Comparison of ENCODE assay signal across 15 cellular contexts in genomic region chr2:236214331-236214995, GRCh38. TPM values are rescaled to one million over a fixed set of nuclear protein-coding genes. Genes with fewer than 3 reads are reported as not detected.
A peak's percentile ranks its signal among the peaks of the same experiment; 100 is the strongest.
DNase-seq lines count a peak whose midpoint lies in the region; ATAC-seq, FAIRE-seq and TF ChIP-seq lines count a peak whose summit lies in the region.
"Had no signal": no experiment of that assay in that cellular context is flagged by ENCODE, and none has a peak within 500 bp of the region (broad histone marks: within the 10 kb centered on the region; RNA-seq: fewer than 3 reads in every experiment).

No MANE protein-coding gene starts in this region.

- peaks cover 13% of the 10 kb centered on the region for H3K4me1 Mint-ChIP-seq in GM23338
- peaks cover 5% of the 10 kb centered on the region for H3K4me1 Mint-ChIP-seq in astrocyte (ENCODE audit: low read depth, unreplicated experiment)
- H3K4me1 Mint-ChIP-seq: CD4-positive, CD25-positive, alpha-beta regulatory T cell had no signal

- H3K27me3 ChIP-seq in GM23338 (ENCODE audit: insufficient read depth) (no peaks in the 10 kb centered on the region), astrocyte (ENCODE audit: insufficient read depth, low read length) (peaks cover 8% of the 10 kb centered on the region), neuronal stem cell (ENCODE audit: control insufficient read depth in 3 of 3, insufficient read depth in 3 of 3, low read depth in 1 of 3, low read length in 3 of 3) (no peaks in the 10 kb centered on the region), testis (no peaks in the 10 kb centered on the region)

- H2AK5ac ChIP-seq in neuronal stem cell (ENCODE audit: low read depth, low read length) = no peak overlapping the region

- peaks cover 19% of the 10 kb centered on the region for H3K27me3 Mint-ChIP-seq in GM23338 (ENCODE audit: insufficient read depth, low read depth, poor library complexity)
- H3K27me3 Mint-ChIP-seq in astrocyte (ENCODE audit: low read depth, unreplicated experiment) = peaks cover 22% of the 10 kb centered on the region

- H2AFZ ChIP-seq in GM23338 (peak overlapping the region; percentile 63; the same call in 1 of the 2 replicates), astrocyte (ENCODE audit: low read depth, low read length) (peak overlapping the region; percentile 56), neuronal stem cell (ENCODE audit: low read length) (no peak overlapping the region)

- H2BK15ac ChIP-seq in neuronal stem cell (ENCODE audit: low read length) = no peak overlapping the region

- no peak overlapping the region for H3K14ac ChIP-seq in neuronal stem cell (ENCODE audit: low read length)

- no peak overlapping the region for H3K9ac ChIP-seq in astrocyte (ENCODE audit: low read length)
- H3K9ac ChIP-seq in neuronal stem cell (ENCODE audit: low read depth, low read length, poor library complexity) = peak overlapping the region; percentile 73
- H3K9ac ChIP-seq: BLaER1 treated with 17β-estradiol and CSF1 and Interleukin-3, amounts not matched to agents 10 nM and 100 nM had no signal

- intact Hi-C loops in testis (cut with DNase I; ENCODE audit: low total_unique reads) = no loop called here

- no peak overlapping the region for H2BK120ac ChIP-seq in neuronal stem cell (ENCODE audit: low read depth, low read length)

- no peak overlapping the region for H3K4ac ChIP-seq in neuronal stem cell (ENCODE audit: low read length)

- no peaks in the 10 kb centered on the region for H3K79me1 ChIP-seq in neuronal stem cell (ENCODE audit: low read depth, low read length)

- H3K4me1 ChIP-seq in GM23338 (ENCODE audit: insufficient read depth) = no peaks in the 10 kb centered on the region
- H3K4me1 ChIP-seq in astrocyte (ENCODE audit: insufficient read depth, low read length) = no peaks in the 10 kb centered on the region
- H3K4me1 ChIP-seq in neuronal stem cell (ENCODE audit: control insufficient read depth in 2 of 2, insufficient read depth in 1 of 2, low read depth in 1 of 2, low read length in 2 of 2) = peaks cover 0 to 16% of the 10 kb centered on the region in 2 donors
- H3K4me1 ChIP-seq in testis = no peaks in the 10 kb centered on the region

- no peaks in the 10 kb centered on the region for H3F3A ChIP-seq in GM23338 (replicated peaks; ENCODE audit: low read depth)

- H3K4me3 Mint-ChIP-seq in GM23338 (no peak overlapping the region), astrocyte (ENCODE audit: unreplicated experiment) (no peak overlapping the region)
- H3K4me3 Mint-ChIP-seq: CD4-positive, CD25-positive, alpha-beta regulatory T cell had no signal

- no peak overlapping the region for H4K8ac ChIP-seq in neuronal stem cell (ENCODE audit: low read depth, low read length)

- H3K27ac ChIP-seq in GM23338 (ENCODE audit: low read depth) (no peak overlapping the region), astrocyte (ENCODE audit: low read depth, low read length) (no peak overlapping the region), neuronal stem cell (replicated peaks; ENCODE audit: low read length) (no peak overlapping the region), testis (no peak overlapping the region)
- H3K27ac ChIP-seq: BLaER1 treated with 17β-estradiol and CSF1 and Interleukin-3, amounts not matched to agents 10 nM and 100 nM had no signal

- no peak for FAIRE-seq in astrocyte (lab: Jason Lieb, UNC)

- H3K18ac ChIP-seq in neuronal stem cell (ENCODE audit: low read length) = no peak overlapping the region

- no peaks in the 10 kb centered on the region for H3K79me2 ChIP-seq in GM23338 (replicated peaks; ENCODE audit: insufficient read depth)
- H3K79me2 ChIP-seq in astrocyte (ENCODE audit: insufficient read depth, low read length) = no peaks in the 10 kb centered on the region

- H3K4me3 ChIP-seq in GM23338 (no peak overlapping the region), astrocyte (ENCODE audit: insufficient read depth, low read depth, low read length) (no peak overlapping the region), neuronal stem cell (ENCODE audit: low read length in 2 of 2) (no peak overlapping the region), testis (peak overlapping the region; percentile 21 to 41)
- H3K4me3 ChIP-seq: BLaER1 treated with 17β-estradiol and CSF1 and Interleukin-3, amounts not matched to agents 10 nM and 100 nM had no signal

- no peak overlapping the region for H2BK12ac ChIP-seq in neuronal stem cell (ENCODE audit: low read length)

- H3K27ac Mint-ChIP-seq in GM23338 (no peak overlapping the region), astrocyte (ENCODE audit: unreplicated experiment) (no peak overlapping the region)
- H3K27ac Mint-ChIP-seq: CD4-positive, CD25-positive, alpha-beta regulatory T cell had no signal

- H3K36me3 Mint-ChIP-seq in GM23338 (ENCODE audit: low read depth) = no peaks in the 10 kb centered on the region; the same call in 2 of the 3 replicates
- no peaks in the 10 kb centered on the region for H3K36me3 Mint-ChIP-seq in astrocyte (ENCODE audit: low read depth, unreplicated experiment)
- H3K36me3 Mint-ChIP-seq: CD4-positive, CD25-positive, alpha-beta regulatory T cell had no signal

- H3K36me3 ChIP-seq in GM23338 (ENCODE audit: insufficient read depth) (no peaks in the 10 kb centered on the region), astrocyte (ENCODE audit: insufficient read depth, low read length) (no peaks in the 10 kb centered on the region), neuronal stem cell (replicated peaks in 1 of 2; ENCODE audit: control insufficient read depth in 2 of 2, insufficient read depth in 2 of 2, low read length in 2 of 2) (no peaks in the 10 kb centered on the region), testis (ENCODE audit: low read depth, missing control alignments) (no peaks in the 10 kb centered on the region)
- H3K36me3 ChIP-seq: BLaER1 treated with 17β-estradiol and CSF1 and Interleukin-3, amounts not matched to agents 10 nM and 100 nM had no signal

- no peak overlapping the region for H3K4me2 ChIP-seq in GM23338
- peak overlapping the region; percentile 33 for H3K4me2 ChIP-seq in astrocyte (ENCODE audit: low read length)
- no peak overlapping the region for H3K4me2 ChIP-seq in neuronal stem cell (ENCODE audit: insufficient read depth, low read length, poor library complexity, severe bottlenecking)

- TF ChIP-seq CTCF in GM23338 (conservative IDR thresholded peaks at IDR 0.05; ENCODE audit: low read depth in 2 of 2) = no peak
- TF ChIP-seq CTCF in astrocyte (IDR thresholded peaks at IDR 0.05; ENCODE audit: insufficient read depth, low read depth, low read length) = no peak
- TF ChIP-seq CTCF in testis (IDR thresholded peaks at IDR 0.05) = no peak

- no peak overlapping the region for H4K91ac ChIP-seq in neuronal stem cell (ENCODE audit: low read depth, low read length, poor library complexity)

- no peak for DNase-seq in GM23338 (ENCODE audit: low spot score)
- no peak for DNase-seq in astrocyte (ENCODE audit: low read depth)
- DNase-seq in neuronal stem cell (ENCODE audit: low spot score) = no peak
- DNase-seq in testis = peak; percentile 35
- DNase-seq in DMS153 treated with DMSO at 0.1 percent for 48 hours (lab: John Stamatoyannopoulos, UW; ENCODE audit: unreplicated experiment) = no peak
- DNase-seq: 8988T; AML-193; CD4-positive, CD25-positive, alpha-beta regulatory T cell; GOT3; HCEC 1CT had no signal

- H3K9me3 Mint-ChIP-seq in GM23338 (no peaks in the 10 kb centered on the region), astrocyte (ENCODE audit: unreplicated experiment) (no peaks in the 10 kb centered on the region)

- H3K9me2 ChIP-seq in GM23338 (ENCODE audit: insufficient read depth) = no peaks in the 10 kb centered on the region

- no CpG with 5 or more reads among the region's 95 CpGs for WGBS in neuronal stem cell (ENCODE audit: extremely low coverage in 2 of 2, insufficient read length in 2 of 2, insufficient replicate concordance in 1 of 2), 2 donors
- 44 to 63% methylated on average over 17 to 67 of the region's 95 CpGs for WGBS in testis, 2 donors

- ATAC-seq in GM23338 (peak; percentile 48), HG03196 (IDR thresholded peaks at IDR 0.05; ENCODE audit: unreplicated experiment) (no peak), HG03108 (IDR thresholded peaks at IDR 0.05; ENCODE audit: unreplicated experiment) (no peak)

- no peaks in the 10 kb centered on the region for H3K9me3 ChIP-seq in astrocyte (ENCODE audit: insufficient read depth, low read depth, low read length)
- no peaks in the 10 kb centered on the region for H3K9me3 ChIP-seq in neuronal stem cell (replicated peaks in 1 of 2; ENCODE audit: control insufficient read depth in 2 of 2, insufficient read depth in 1 of 2, low read depth in 1 of 2, low read length in 2 of 2)
- no peaks in the 10 kb centered on the region for H3K9me3 ChIP-seq in testis
- H3K9me3 ChIP-seq: BLaER1 treated with 17β-estradiol and CSF1 and Interleukin-3, amounts not matched to agents 10 nM and 100 nM had no signal

- H2BK5ac ChIP-seq in neuronal stem cell (ENCODE audit: low read length) = no peak overlapping the region

- H4K20me1 ChIP-seq in GM23338 (replicated peaks; ENCODE audit: insufficient read depth) = no peaks in the 10 kb centered on the region
- H4K20me1 ChIP-seq in astrocyte (ENCODE audit: insufficient read depth, low read length) = no peaks in the 10 kb centered on the region
- H4K20me1 ChIP-seq: BLaER1 treated with 17β-estradiol and CSF1 and Interleukin-3, amounts not matched to agents 10 nM and 100 nM had no signal

- no peak for TF ChIP-seq POLR2A in testis (IDR thresholded peaks at IDR 0.05)

- no peak overlapping the region for H3K23ac ChIP-seq in neuronal stem cell (ENCODE audit: low read depth, low read length, poor library complexity)

RNA-seq across cellular contexts. Expression of gene GBX2, which starts 46.3 kb away (rescaled TPM):
- total RNA-seq in GM23338 (2014; rRNA removed; shearing (Covaris generic)) = 0.50 and 1.3 TPM in 2 replicates
- polyA plus RNA-seq in GM23338 (2016; fragmentation: Nextera tagmentation; extraction: Ambion mirVana) = 0.87 and 0.99 TPM in 2 replicates
- 1.2 and 1.8 TPM in 2 replicates for total RNA-seq in astrocyte
- 0.24 TPM for polyA plus RNA-seq in neuronal stem cell (2013, experiment 1 of 2)
- 0.37 TPM for polyA plus RNA-seq in neuronal stem cell (2013, experiment 2 of 2)
- under 1 TPM; 0.47 to 0.56 TPM for total RNA-seq in testis
- 0.90 TPM for polyA plus RNA-seq in testis (ENCODE audit: insufficient read depth, low read depth, low replicate concordance)
- total RNA-seq: CD4-positive, CD25-positive, alpha-beta regulatory T cell had no signal
- polyA plus RNA-seq: CD4-positive, CD25-positive, alpha-beta regulatory T cell had no signal

RNA-seq across cellular contexts. Expression of gene ASB18, which starts 49.7 kb away (rescaled TPM):
- total RNA-seq in GM23338 (2014; rRNA removed; shearing (Covaris generic)) = not detected in 2 replicates
- polyA plus RNA-seq in GM23338 (2016; fragmentation: Nextera tagmentation; extraction: Ambion mirVana) = not detected in 2 replicates
- not detected in 2 replicates for total RNA-seq in astrocyte
- polyA plus RNA-seq in neuronal stem cell (2013, experiment 1 of 2) = not detected
- polyA plus RNA-seq in neuronal stem cell (2013, experiment 2 of 2) = not detected
- total RNA-seq in testis = 1 to 10 TPM in 1 of 2 donors, under 1 TPM in 1; 0.43 to 4.9 TPM
- polyA plus RNA-seq in testis (ENCODE audit: insufficient read depth, low read depth, low replicate concordance) = 0.67 TPM
- total RNA-seq: CD4-positive, CD25-positive, alpha-beta regulatory T cell; Daoy; HT1080 had no signal
- polyA plus RNA-seq: CD4-positive, CD25-positive, alpha-beta regulatory T cell had no signal

Comparison
In these comparisons a context has a peak if more than half of its experiments do, and no peak if none do; other contexts are left out.
1. H3K4me3 ChIP-seq: peak in testis (2 of 2); none in GM23338 (single experiment), astrocyte (single experiment) and neuronal stem cell (0 of 2).